In the genomic region with DNA sequence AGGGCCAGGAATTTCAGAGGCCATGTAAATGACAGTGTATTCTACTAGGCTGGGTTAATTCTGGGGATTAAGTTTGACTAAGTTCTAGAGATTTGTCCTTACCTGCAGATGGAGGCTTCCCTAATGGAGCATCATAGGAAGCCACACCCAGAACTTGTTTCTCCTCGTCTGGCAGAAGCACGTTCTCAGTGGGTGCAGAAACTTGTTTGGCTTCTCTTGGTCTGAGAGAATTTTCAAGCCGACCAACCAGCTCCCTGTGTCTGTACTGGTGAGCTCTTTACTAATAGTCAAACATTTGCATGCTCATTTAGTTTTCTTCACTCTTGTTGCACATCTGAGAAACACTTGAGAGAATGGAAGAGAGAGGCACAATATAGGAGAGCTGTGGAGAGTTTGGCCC, we compare ENCODE assay signal across 1 cellular context.
TF ChIP-seq lines count a peak whose summit lies in the region.

No MANE protein-coding gene starts in this region.

TF ChIP-seq in K562, 482 proteins besides CTCF, POLR2A, EP300 and RAD21 (continued from another document):
- TF ChIP-seq ESRRB (CRISPR knock-in tag; IDR thresholded peaks at IDR 0.05; ENCODE audit: borderline replicate concordance) = no peak
- TF ChIP-seq DACH1 (IDR thresholded peaks at IDR 0.05; ENCODE audit: partially characterized antibody) = no peak
- no peak for TF ChIP-seq MCM2 (IDR thresholded peaks at IDR 0.05; ENCODE audit: low read depth)
- TF ChIP-seq, protein P1, sequence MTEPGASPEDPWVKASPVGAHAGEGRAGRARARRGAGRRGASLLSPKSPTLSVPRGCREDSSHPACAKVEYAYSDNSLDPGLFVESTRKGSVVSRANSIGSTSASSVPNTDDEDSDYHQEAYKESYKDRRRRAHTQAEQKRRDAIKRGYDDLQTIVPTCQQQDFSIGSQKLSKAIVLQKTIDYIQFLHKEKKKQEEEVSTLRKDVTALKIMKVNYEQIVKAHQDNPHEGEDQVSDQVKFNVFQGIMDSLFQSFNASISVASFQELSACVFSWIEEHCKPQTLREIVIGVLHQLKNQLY (CRISPR knock-in tag; conservative IDR thresholded peaks at IDR 0.05) = no peak
- TF ChIP-seq HDAC1 (IDR thresholded peaks at IDR 0.05) = no peak
- no peak for TF ChIP-seq RBM34 (IDR thresholded peaks at IDR 0.05; ENCODE audit: borderline replicate concordance, insufficient read depth, low read length)
- no peak for TF ChIP-seq HNRNPH1 (optimal IDR thresholded peaks at IDR 0.05; ENCODE audit: low read depth, low read length)
- TF ChIP-seq, protein P2, sequence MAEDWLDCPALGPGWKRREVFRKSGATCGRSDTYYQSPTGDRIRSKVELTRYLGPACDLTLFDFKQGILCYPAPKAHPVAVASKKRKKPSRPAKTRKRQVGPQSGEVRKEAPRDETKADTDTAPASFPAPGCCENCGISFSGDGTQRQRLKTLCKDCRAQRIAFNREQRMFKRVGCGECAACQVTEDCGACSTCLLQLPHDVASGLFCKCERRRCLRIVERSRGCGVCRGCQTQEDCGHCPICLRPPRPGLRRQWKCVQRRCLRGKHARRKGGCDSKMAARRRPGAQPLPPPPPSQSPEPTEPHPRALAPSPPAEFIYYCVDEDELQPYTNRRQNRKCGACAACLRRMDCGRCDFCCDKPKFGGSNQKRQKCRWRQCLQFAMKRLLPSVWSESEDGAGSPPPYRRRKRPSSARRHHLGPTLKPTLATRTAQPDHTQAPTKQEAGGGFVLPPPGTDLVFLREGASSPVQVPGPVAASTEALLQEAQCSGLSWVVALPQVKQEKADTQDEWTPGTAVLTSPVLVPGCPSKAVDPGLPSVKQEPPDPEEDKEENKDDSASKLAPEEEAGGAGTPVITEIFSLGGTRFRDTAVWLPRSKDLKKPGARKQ (CRISPR knock-in tag; IDR thresholded peaks at IDR 0.05) = no peak
